ENCODE assay signal across 8 cellular contexts in genomic region chr9:6006968-6007769, GRCh38. TPM values are rescaled to one million over a fixed set of nuclear protein-coding genes. Genes with fewer than 3 reads are reported as not detected.
DNase-seq lines count a peak whose midpoint lies in the region; ATAC-seq and TF ChIP-seq lines count a peak whose summit lies in the region.

No MANE protein-coding gene starts in this region.

- peak overlapping the region; percentile 60; the same call in 1 of the 2 replicates for H2AFZ ChIP-seq in KMS-11 (ENCODE audit: low read depth)
- H2AFZ ChIP-seq in fibroblast of lung (ENCODE audit: low read length), result peak overlapping the region; percentile 66

- intact Hi-C loops in activated T-helper 1 cell treated with anti-CD3 and anti-CD28 coated beads, Interleukin-12 subunit alpha, Interleukin-12 subunit beta, Interleukin-2, Interleukin-4 antibody, amounts not matched to agents 30 ng/mL and 10 ng/mL and 1 ng/mL, durations not matched to agents 14 hours and 24 hours and 36 hours (cut with micrococcal nuclease), result loop anchor here (1.0 to 10.0 kb wide), 10 partner anchors 8 to 1968 kb away; partner anchors contain the start of genes CDC37L1, JAK2, PLGRKT and RANBP6
- intact Hi-C loops in natural killer cell (cut with micrococcal nuclease), result loop anchor here (5.0 kb wide), 1 partner anchor 165 kb away; no protein-coding TSS in a partner anchor

- H3K9ac ChIP-seq in KMS-11 (peak overlapping the region; percentile 58), fibroblast of lung (ENCODE audit: insufficient read depth, low read length) (peak overlapping the region; percentile 85)

- no peaks in the 10 kb centered on the region for H3K36me3 ChIP-seq in KMS-11 (ENCODE audit: insufficient read depth)
- no peaks in the 10 kb centered on the region for H3K36me3 ChIP-seq in fibroblast of lung (ENCODE audit: control insufficient read depth, insufficient read depth, low read length)

- no peak for TF ChIP-seq CTCF in KMS-11 (conservative IDR thresholded peaks at IDR 0.05; ENCODE audit: low read depth, low read length)
- TF ChIP-seq CTCF in fibroblast of lung (conservative IDR thresholded peaks at IDR 0.05 in 1 of 2, IDR thresholded peaks at IDR 0.05 in 1 of 2; ENCODE audit: low read depth in 1 of 2, low read length in 2 of 2), result no peak
- no peak for TF ChIP-seq CTCF in natural killer cell (IDR thresholded peaks at IDR 0.05)

- H3K27me3 Mint-ChIP-seq in activated T-helper 1 cell treated with anti-CD3 and anti-CD28 coated beads, Interleukin-12 subunit alpha, Interleukin-12 subunit beta, Interleukin-2, Interleukin-4 antibody, amounts not matched to agents 30 ng/mL and 10 ng/mL and 1 ng/mL, durations not matched to agents 14 hours and 24 hours and 36 hours (ENCODE audit: insufficient read depth), result no peaks in the 10 kb centered on the region
- no peaks in the 10 kb centered on the region for H3K27me3 Mint-ChIP-seq in natural killer cell (ENCODE audit: low read depth in 2 of 2)
- no peaks in the 10 kb centered on the region for H3K27me3 Mint-ChIP-seq in stimulated activated memory B cell treated with anti-CD40 and anti-IgM and Interleukin-4, amounts not matched to agents 10 μg/mL and 1 μg/mL and 100 μg/mL, for 72 hours

- no peaks in the 10 kb centered on the region for H3K9me3 ChIP-seq in fibroblast of lung (ENCODE audit: control insufficient read depth, insufficient read depth, low read depth, low read length)

- H3K27me3 ChIP-seq in KMS-11 (ENCODE audit: insufficient read depth, low read depth), result no peaks in the 10 kb centered on the region
- no peaks in the 10 kb centered on the region for H3K27me3 ChIP-seq in fibroblast of lung (ENCODE audit: control insufficient read depth, insufficient read depth, low read length)

- H3K4me3 ChIP-seq in KMS-11 (IDR thresholded peaks at IDR 0.05; ENCODE audit: insufficient read depth, low read depth, low read length) (no peak overlapping the region), fibroblast of lung (replicated peaks in 1 of 4; ENCODE audit: control extremely low read depth in 1 of 4, insufficient read depth in 1 of 4, low read depth in 3 of 4, low read length in 4 of 4) (peak overlapping the region; percentile 79 to 89 (median 84))

- H3K4me1 ChIP-seq in KMS-11 (ENCODE audit: low read depth, poor library complexity, severe bottlenecking) (peaks cover 48% of the 10 kb centered on the region), fibroblast of lung (ENCODE audit: control insufficient read depth, extremely low read depth, insufficient read depth, low read length) (peaks cover 5% of the 10 kb centered on the region)

- peak overlapping the region; percentile 61 for H3K27ac ChIP-seq in KMS-11
- peak overlapping the region; percentile 76 for H3K27ac ChIP-seq in fibroblast of lung (ENCODE audit: insufficient read depth, low read length)

- H3K79me2 ChIP-seq in KMS-11 (ENCODE audit: insufficient read depth, low read depth), result peaks cover 64% of the 10 kb centered on the region
- peaks cover 43% of the 10 kb centered on the region for H3K79me2 ChIP-seq in fibroblast of lung (ENCODE audit: control insufficient read depth, insufficient read depth, low read length)

- H3K4me2 ChIP-seq in KMS-11, result peak overlapping the region; percentile 90
- peak overlapping the region; percentile 94 for H3K4me2 ChIP-seq in fibroblast of lung (ENCODE audit: extremely low read depth, insufficient read depth, low read length)

- H3K36me3 Mint-ChIP-seq in activated T-helper 1 cell treated with anti-CD3 and anti-CD28 coated beads, Interleukin-12 subunit alpha, Interleukin-12 subunit beta, Interleukin-2, Interleukin-4 antibody, amounts not matched to agents 30 ng/mL and 10 ng/mL and 1 ng/mL, durations not matched to agents 14 hours and 24 hours and 36 hours (ENCODE audit: low read depth), result peaks cover 30% of the 10 kb centered on the region
- H3K36me3 Mint-ChIP-seq in natural killer cell, result no peaks in the 10 kb centered on the region
- H3K36me3 Mint-ChIP-seq in stimulated activated memory B cell treated with anti-CD40 and anti-IgM and Interleukin-4, amounts not matched to agents 10 μg/mL and 1 μg/mL and 100 μg/mL, for 72 hours, result peaks cover 34% of the 10 kb centered on the region

- no peaks in the 10 kb centered on the region for H3K9me3 Mint-ChIP-seq in activated T-helper 1 cell treated with anti-CD3 and anti-CD28 coated beads, Interleukin-12 subunit alpha, Interleukin-12 subunit beta, Interleukin-2, Interleukin-4 antibody, amounts not matched to agents 30 ng/mL and 10 ng/mL and 1 ng/mL, durations not matched to agents 14 hours and 24 hours and 36 hours
- no peaks in the 10 kb centered on the region for H3K9me3 Mint-ChIP-seq in natural killer cell
- H3K9me3 Mint-ChIP-seq in stimulated activated memory B cell treated with anti-CD40 and anti-IgM and Interleukin-4, amounts not matched to agents 10 μg/mL and 1 μg/mL and 100 μg/mL, for 72 hours, result no peaks in the 10 kb centered on the region

- ATAC-seq in GM21825 (IDR thresholded peaks at IDR 0.05; ENCODE audit: unreplicated experiment) (peak; percentile 61), natural killer cell (peak; percentile 55 to 83 (median 64))
- peak; percentile 91 for ATAC-seq in stimulated activated memory B cell treated with anti-CD40 and anti-IgM and Interleukin-4, amounts not matched to agents 10 μg/mL and 1 μg/mL and 100 μg/mL, for 72 hours

- peaks cover 53% of the 10 kb centered on the region for H3K4me1 Mint-ChIP-seq in activated T-helper 1 cell treated with anti-CD3 and anti-CD28 coated beads, Interleukin-12 subunit alpha, Interleukin-12 subunit beta, Interleukin-2, Interleukin-4 antibody, amounts not matched to agents 30 ng/mL and 10 ng/mL and 1 ng/mL, durations not matched to agents 14 hours and 24 hours and 36 hours (ENCODE audit: low read depth)
- H3K4me1 Mint-ChIP-seq in natural killer cell, result peaks cover 39 to 53% of the 10 kb centered on the region in 2 donors
- H3K4me1 Mint-ChIP-seq in stimulated activated memory B cell treated with anti-CD40 and anti-IgM and Interleukin-4, amounts not matched to agents 10 μg/mL and 1 μg/mL and 100 μg/mL, for 72 hours, result peaks cover 60% of the 10 kb centered on the region

- H3K4me3 Mint-ChIP-seq in activated T-helper 1 cell treated with anti-CD3 and anti-CD28 coated beads, Interleukin-12 subunit alpha, Interleukin-12 subunit beta, Interleukin-2, Interleukin-4 antibody, amounts not matched to agents 30 ng/mL and 10 ng/mL and 1 ng/mL, durations not matched to agents 14 hours and 24 hours and 36 hours, result peak overlapping the region; percentile 93
- peak overlapping the region; percentile 95 for H3K4me3 Mint-ChIP-seq in natural killer cell
- peak overlapping the region; percentile 94 for H3K4me3 Mint-ChIP-seq in stimulated activated memory B cell treated with anti-CD40 and anti-IgM and Interleukin-4, amounts not matched to agents 10 μg/mL and 1 μg/mL and 100 μg/mL, for 72 hours

- no peaks in the 10 kb centered on the region for H4K20me1 ChIP-seq in KMS-11 (ENCODE audit: insufficient read depth)
- peaks cover 2% of the 10 kb centered on the region for H4K20me1 ChIP-seq in fibroblast of lung (ENCODE audit: control insufficient read depth, extremely low read depth, insufficient read depth, low read length)

- H3K27ac Mint-ChIP-seq in activated T-helper 1 cell treated with anti-CD3 and anti-CD28 coated beads, Interleukin-12 subunit alpha, Interleukin-12 subunit beta, Interleukin-2, Interleukin-4 antibody, amounts not matched to agents 30 ng/mL and 10 ng/mL and 1 ng/mL, durations not matched to agents 14 hours and 24 hours and 36 hours, result peak overlapping the region; percentile 93
- H3K27ac Mint-ChIP-seq in natural killer cell, result peak overlapping the region; percentile 92 to 93
- H3K27ac Mint-ChIP-seq in stimulated activated memory B cell treated with anti-CD40 and anti-IgM and Interleukin-4, amounts not matched to agents 10 μg/mL and 1 μg/mL and 100 μg/mL, for 72 hours, result peak overlapping the region; percentile 83

- peak; percentile 46 for DNase-seq in DMS79 (lab: John Stamatoyannopoulos, UW)
- DNase-seq in RKO (ENCODE audit: low spot score), result peak; percentile 94
- peak; percentile 94 for DNase-seq in activated T-helper 1 cell treated with anti-CD3 and anti-CD28 coated beads, Interleukin-12 subunit alpha, Interleukin-12 subunit beta, Interleukin-2, Interleukin-4 antibody, amounts not matched to agents 30 ng/mL and 10 ng/mL and 1 ng/mL, durations not matched to agents 14 hours and 24 hours and 36 hours (ENCODE audit: low spot score)
- DNase-seq in fibroblast of lung (ENCODE audit: low read depth in 2 of 2), result peak; percentile 79 to 85
- DNase-seq in natural killer cell, result peak; percentile 78

RNA-seq across cellular contexts. Expression of gene RANBP6, which starts 8.3 kb away (rescaled TPM):
- 19.2 and 22.7 TPM in 2 replicates for total RNA-seq in activated T-helper 1 cell treated with anti-CD3 and anti-CD28 coated beads, Interleukin-12 subunit alpha, Interleukin-12 subunit beta, Interleukin-2, Interleukin-4 antibody, amounts not matched to agents 30 ng/mL and 10 ng/mL and 1 ng/mL, durations not matched to agents 14 hours and 24 hours and 36 hours
- total RNA-seq in fibroblast of lung (22.1 and 24.9 TPM in 2 replicates), natural killer cell (10 to 100 TPM; 27.5 to 31.3 (median 29.6) TPM)
- 14.2 and 17.2 TPM in 2 replicates for polyA plus RNA-seq in fibroblast of lung
- 14.2 and 17.5 TPM in 2 replicates for polyA plus RNA-seq in fibroblast of lung (2012)
- 1.5 and 1.9 TPM in 2 replicates for polyA minus RNA-seq in fibroblast of lung (ENCODE audit: low replicate concordance)
